8 cellular contexts compared by ENCODE assay signal in genomic region chr2:58428553-58429284, GRCh38.
DNase-seq lines count a peak whose midpoint lies in the region; ATAC-seq and TF ChIP-seq lines count a peak whose summit lies in the region.

No MANE protein-coding gene starts in this region.

- H3K79me2 ChIP-seq in DND-41 (ENCODE audit: insufficient read depth, low read length) (no peaks in the 10 kb centered on the region), H9 (ENCODE audit: insufficient read depth, low read length) (no peaks in the 10 kb centered on the region)

- H2BK15ac ChIP-seq in H9 (ENCODE audit: low read depth, low read length) = no peak overlapping the region

- H3K23ac ChIP-seq in H9 (ENCODE audit: insufficient read length, low read depth, low read length) = no peak overlapping the region

- H3K4me1 ChIP-seq in DND-41 (ENCODE audit: insufficient read depth, low read length) (peaks cover 12% of the 10 kb centered on the region), H9 (ENCODE audit: insufficient read depth, low read length) (peaks cover 4% of the 10 kb centered on the region; the same call in 1 of the 2 replicates), iPS DF 6.9 (ENCODE audit: control insufficient read depth, insufficient read depth, low read length) (peaks cover 4% of the 10 kb centered on the region; the same call in 1 of the 2 replicates), spleen (peaks cover 0 to 21% (median 13%) of the 10 kb centered on the region in 6 donors)

- no CpG with 5 or more reads among the region's 43 CpGs for WGBS in H9 (ENCODE audit: extremely low coverage, insufficient read length, low lambda C conversion rate)
- no CpG with 5 or more reads among the region's 43 CpGs for WGBS in iPS DF 6.9 (ENCODE audit: insufficient coverage, insufficient read length)
- WGBS in spleen, 5 donors = 9 to 13% (median 10%) methylated on average over 29 to 43 of the region's 43 CpGs

- peak overlapping the region; percentile 0; the same call in 1 of the 2 replicates for H3K14ac ChIP-seq in H9 (ENCODE audit: insufficient read depth, low read length)

- no peak overlapping the region for H4K5ac ChIP-seq in H9 (ENCODE audit: insufficient read length, low read depth, low read length)

- H3K4me2 ChIP-seq in DND-41 (ENCODE audit: insufficient read depth, low read length) (peak overlapping the region; percentile 36; the same call in 1 of the 2 replicates), H9 (ENCODE audit: insufficient read depth, insufficient read length, low read length) (peak overlapping the region; percentile 65)

- TF ChIP-seq CTCF in DND-41 (IDR thresholded peaks at IDR 0.05; ENCODE audit: borderline replicate concordance, extremely low read depth, low read length, poor library complexity, severe bottlenecking) (no peak), H9 (conservative IDR thresholded peaks at IDR 0.05) (peak; percentile 26; the same call in 1 of the 3 replicates), spleen (IDR thresholded peaks at IDR 0.05 in 8 of 11, conservative IDR thresholded peaks at IDR 0.05 in 3 of 11) (no peak)

- no peaks in the 10 kb centered on the region for H4K20me1 ChIP-seq in DND-41 (ENCODE audit: insufficient read depth, low read length)
- no peaks in the 10 kb centered on the region for H4K20me1 ChIP-seq in H9 (ENCODE audit: control insufficient read depth, insufficient read depth, insufficient read length)

- no peaks in the 10 kb centered on the region for H3K9me3 ChIP-seq in DND-41 (ENCODE audit: insufficient read depth, low read length, severe bottlenecking)
- H3K9me3 ChIP-seq in H9 (ENCODE audit: control insufficient read depth, low read depth, low read length) = no peaks in the 10 kb centered on the region
- H3K9me3 ChIP-seq in iPS DF 6.9 (ENCODE audit: control insufficient read depth, insufficient read depth, low read length) = no peaks in the 10 kb centered on the region
- no peaks in the 10 kb centered on the region for H3K9me3 ChIP-seq in spleen

- no peak overlapping the region for H3K9ac ChIP-seq in DND-41 (ENCODE audit: low read depth, low read length)
- H3K9ac ChIP-seq in H9 (ENCODE audit: extremely low read depth, insufficient read length, low read length) = peak overlapping the region; percentile 59

- no peak overlapping the region for H4K8ac ChIP-seq in H9 (replicated peaks; ENCODE audit: insufficient read length, low read depth, low read length)

- peaks cover 10% of the 10 kb centered on the region for H3K23me2 ChIP-seq in H9 (ENCODE audit: insufficient read length, low read depth, low read length, poor library complexity, severe bottlenecking)

- no peak overlapping the region for H2BK12ac ChIP-seq in H9 (ENCODE audit: insufficient read length, low read depth, low read length)

- H2AFZ ChIP-seq in DND-41 (ENCODE audit: low read depth, low read length) (peak overlapping the region; percentile 52), H9 (ENCODE audit: low read length) (peak overlapping the region; percentile 11)

- no peak overlapping the region for H2BK120ac ChIP-seq in H9 (ENCODE audit: low read depth, low read length, poor library complexity, severe bottlenecking)

- peak; percentile 30 for DNase-seq in DND-41
- peak; percentile 84 for DNase-seq in H9
- no peak for DNase-seq in activated CD4-positive, alpha-beta memory T cell treated with anti-CD3 and anti-CD28 coated beads for 36 hours
- no peak for DNase-seq in iPS DF 6.9 (ENCODE audit: low read depth, low spot score)
- DNase-seq in spleen = peak; percentile 66
- no peak for DNase-seq in stimulated activated naive CD4-positive, alpha-beta T cell (lab: John Stamatoyannopoulos, UW)
- no peak for DNase-seq in NOMO-1 treated with DMSO at 0.1 percent for 48 hours (lab: John Stamatoyannopoulos, UW; ENCODE audit: unreplicated experiment)

- intact Hi-C loops in activated CD4-positive, alpha-beta memory T cell treated with anti-CD3 and anti-CD28 coated beads for 36 hours (cut with micrococcal nuclease) = no loop called here
- intact Hi-C loops in spleen (cut with DNase I; ENCODE audit: low total_unique reads) = no loop called here

- no peak overlapping the region for H3K56ac ChIP-seq in H9 (ENCODE audit: insufficient read length, low read depth, low read length)

- no peak overlapping the region for H3K4ac ChIP-seq in H9 (ENCODE audit: low read depth, low read length)

- H3K27me3 ChIP-seq in DND-41 (ENCODE audit: insufficient read depth, low read length, poor library complexity) (peaks cover 26% of the 10 kb centered on the region), H9 (ENCODE audit: insufficient read depth, low read length) (no peaks in the 10 kb centered on the region), iPS DF 6.9 (ENCODE audit: control insufficient read depth, insufficient read depth, low read length) (no peaks in the 10 kb centered on the region), spleen (replicated peaks in 1 of 7) (peaks cover 0 to 52% (median 25%) of the 10 kb centered on the region in 7 donors)

- H2BK20ac ChIP-seq in H9 (ENCODE audit: low read depth, low read length, poor library complexity, severe bottlenecking) = no peak overlapping the region

- H3K36me3 ChIP-seq in DND-41 (ENCODE audit: insufficient read depth, low read length) (no peaks in the 10 kb centered on the region), iPS DF 6.9 (ENCODE audit: control insufficient read depth, insufficient read depth, low read length) (no peaks in the 10 kb centered on the region), spleen (no peaks in the 10 kb centered on the region)

- H3K4me3 ChIP-seq in DND-41 (ENCODE audit: low read depth in 1 of 2, low read length in 2 of 2) (no peak overlapping the region), iPS DF 6.9 (ENCODE audit: low read length) (peak overlapping the region; percentile 42; the same call in 1 of the 2 replicates), spleen (peak overlapping the region in 5 of 8 donors; percentile 6 to 63 (median 34))

- H3K79me1 ChIP-seq in H9 (ENCODE audit: insufficient read depth, low read depth, low read length, poor library complexity, severe bottlenecking) = no peaks in the 10 kb centered on the region

- H3K27ac ChIP-seq in DND-41 (ENCODE audit: low read length) (no peak overlapping the region), H9 (ENCODE audit: insufficient read length, low read depth, low read length) (peak overlapping the region; percentile 35), iPS DF 6.9 (ENCODE audit: low read length) (no peak overlapping the region), spleen (no peak overlapping the region)

- no peak overlapping the region for H2BK5ac ChIP-seq in H9 (ENCODE audit: insufficient read length, low read length)

- TF ChIP-seq POLR2A in spleen (IDR thresholded peaks at IDR 0.05) = no peak

- no peak overlapping the region for H2AK5ac ChIP-seq in H9 (ENCODE audit: insufficient read length, low read length)

- H4K91ac ChIP-seq in H9 (ENCODE audit: insufficient read length, low read depth, low read length) = no peak overlapping the region

- H3K4me1 Mint-ChIP-seq in H9 = peaks cover 32 to 41% of the 10 kb centered on the region in 2 experiments
- H3K4me1 Mint-ChIP-seq in activated CD4-positive, alpha-beta memory T cell treated with anti-CD3 and anti-CD28 coated beads for 36 hours (ENCODE audit: low read depth) = peaks cover 10% of the 10 kb centered on the region

- H3K18ac ChIP-seq in H9 (ENCODE audit: insufficient read length, low read depth, low read length) = no peak overlapping the region

- no peaks in the 10 kb centered on the region for H3K9me3 Mint-ChIP-seq in H9
- no peaks in the 10 kb centered on the region for H3K9me3 Mint-ChIP-seq in activated CD4-positive, alpha-beta memory T cell treated with anti-CD3 and anti-CD28 coated beads for 36 hours

- CTCF ChIA-PET in activated CD4-positive, alpha-beta memory T cell treated with anti-CD3 and anti-CD28 coated beads for 36 hours (lab: Charles Lee) = interaction anchor here (0.6 kb wide), 1 partner anchor 531 kb away, joined by 3 read pairs; no protein-coding TSS in a partner anchor

- H3K36me3 Mint-ChIP-seq in H9 (ENCODE audit: insufficient read depth in 1 of 3, low read depth in 3 of 3) = peaks cover 0 to 10% (median 4%) of the 10 kb centered on the region in 3 experiments; a peak in 4 of 7 replicates
- no peaks in the 10 kb centered on the region for H3K36me3 Mint-ChIP-seq in activated CD4-positive, alpha-beta memory T cell treated with anti-CD3 and anti-CD28 coated beads for 36 hours

- peak; percentile 62 for ATAC-seq in DND-41 (ENCODE audit: insufficient read depth, low read depth)
- ATAC-seq in GM21529 (IDR thresholded peaks at IDR 0.05; ENCODE audit: unreplicated experiment) = no peak

- H3K27ac Mint-ChIP-seq in H9 = peak overlapping the region; percentile 97 to 100 (median 99)
- H3K27ac Mint-ChIP-seq in activated CD4-positive, alpha-beta memory T cell treated with anti-CD3 and anti-CD28 coated beads for 36 hours = no peak overlapping the region

- no peak overlapping the region for H3T11ph ChIP-seq in H9 (ENCODE audit: low read length)

- no peaks in the 10 kb centered on the region for H3K27me3 Mint-ChIP-seq in H9 (ENCODE audit: low read depth)
- H3K27me3 Mint-ChIP-seq in activated CD4-positive, alpha-beta memory T cell treated with anti-CD3 and anti-CD28 coated beads for 36 hours = peaks cover 34% of the 10 kb centered on the region

- H3K4me3 Mint-ChIP-seq in H9 = peak overlapping the region; percentile 78 to 93
- peak overlapping the region; percentile 36 for H3K4me3 Mint-ChIP-seq in activated CD4-positive, alpha-beta memory T cell treated with anti-CD3 and anti-CD28 coated beads for 36 hours

- POLR2A ChIA-PET in activated CD4-positive, alpha-beta memory T cell treated with anti-CD3 and anti-CD28 coated beads for 36 hours (lab: Charles Lee) = no interaction called here

Comparison
In these comparisons a context has a peak if more than half of its experiments do, and no peak if none do; other contexts are left out.
1. DNase-seq: peak in DND-41 (single experiment), H9 (single experiment) and spleen (single experiment); none in activated CD4-positive, alpha-beta memory T cell treated with anti-CD3 and anti-CD28 coated beads for 36 hours (single experiment), iPS DF 6.9 (single experiment), stimulated activated naive CD4-positive, alpha-beta T cell (0 of 6) and NOMO-1 treated with DMSO at 0.1 percent for 48 hours (single experiment).
2. H3K4me3 ChIP-seq: peak in iPS DF 6.9 (single experiment) and spleen (5 of 8); none in DND-41 (0 of 2).